ENCODE assay signal across 35 cellular contexts in genomic region chr13:29987340-29987739, GRCh38.
"Had no signal": no experiment of that assay in that cellular context is flagged by ENCODE, and none has a peak within 500 bp of the region (broad histone marks: within the 10 kb centered on the region; RNA-seq: fewer than 3 reads in every experiment).

No MANE protein-coding gene starts in this region.

- DNase-seq: Karpas-422, Kasumi-1, MG63, MM.1S, MV-4-11, NCI-H1048, NCI-H1092, NCI-H1092 treated with DMSO at 0.1 percent for 48 hours, NCI-H1105, NCI-H1105 treated with DMSO at 0.1 percent for 48 hours, NCI-H1417, NCI-H1417 treated with DMSO at 0.1 percent for 48 hours, NCI-H1436, NCI-H1436 treated with DMSO at 0.1 percent for 48 hours, NCI-H146, NCI-H1694, NCI-H1694 treated with DMSO at 0.1 percent for 48 hours, NCI-H187, NCI-H187 treated with DMSO at 0.1 percent for 48 hours, NCI-H1930, NCI-H2029, NCI-H2029 treated with DMSO at 0.1 percent for 48 hours, NCI-H2081, NCI-H2081 treated with DMSO at 0.1 percent for 48 hours, NCI-H2107, NCI-H2171, NCI-H2171 treated with DMSO at 0.1 percent for 48 hours, NCI-H2227 treated with DMSO at 0.1 percent for 48 hours, NCI-H226, NCI-H345, NCI-H446, NCI-H446 treated with DMSO at 0.1 percent for 48 hours, NCI-H510A, NCI-H510A treated with DMSO at 0.1 percent for 48 hours had no signal

- H3K4me3 ChIP-seq: MG63 had no signal

- H3K36me3 ChIP-seq: MG63 had no signal

- H3K27ac ChIP-seq: KMS-11 had no signal
